10 cellular contexts compared by ENCODE assay signal in the genomic region with DNA sequence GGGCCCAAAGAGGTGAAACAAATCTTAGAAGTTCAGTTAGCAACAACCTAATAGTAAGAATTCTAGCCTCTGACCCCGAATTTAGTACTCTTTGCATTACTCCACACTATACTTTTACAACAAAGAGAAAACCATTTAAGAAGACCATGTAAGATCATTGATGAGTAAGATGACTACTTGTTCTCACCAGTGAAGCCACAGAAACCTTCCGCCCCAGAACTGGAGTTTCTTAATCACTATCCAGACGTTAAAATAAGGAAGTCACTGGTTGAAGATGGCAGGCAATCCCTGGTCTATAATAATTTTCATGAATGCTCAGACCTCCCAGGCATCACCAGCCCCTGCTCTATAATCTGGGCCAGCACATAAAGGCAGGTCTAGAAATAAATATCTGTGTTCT.
A peak's percentile ranks its signal among the peaks of the same experiment; 100 is the strongest.
DNase-seq lines count a peak whose midpoint lies in the region; ATAC-seq and TF ChIP-seq lines count a peak whose summit lies in the region.
"Had no signal": no experiment of that assay in that cellular context is flagged by ENCODE, and none has a peak within 500 bp of the region (broad histone marks: within the 10 kb centered on the region; RNA-seq: fewer than 3 reads in every experiment).

No MANE protein-coding gene starts in this region.

- peaks cover 9% of the 10 kb centered on the region for H3K36me3 Mint-ChIP-seq in glutamatergic neuron (ENCODE audit: unreplicated experiment)

- no peak overlapping the region for H3K4me3 Mint-ChIP-seq in glutamatergic neuron (ENCODE audit: unreplicated experiment)
- H3K4me3 Mint-ChIP-seq: dendritic cell treated with granulocyte-macrophage colony-stimulating factor and Interleukin-4, amounts not matched to agents 40 ng/mL and 50 ng/mL, for 4 days had no signal

- H3K4me1 Mint-ChIP-seq in glutamatergic neuron (ENCODE audit: low read depth, unreplicated experiment), result no peaks in the 10 kb centered on the region

- H3K4me1 ChIP-seq in MM.1S (ENCODE audit: low read length), result peaks cover 5% of the 10 kb centered on the region

- peaks cover 3% of the 10 kb centered on the region for H3K9me3 Mint-ChIP-seq in glutamatergic neuron (ENCODE audit: unreplicated experiment)

- H2AFZ ChIP-seq in MM.1S (ENCODE audit: low read length), result no peak overlapping the region

- no peak overlapping the region for H3K9ac ChIP-seq in MM.1S (ENCODE audit: low read length)

- peaks cover 1% of the 10 kb centered on the region for H3K27me3 Mint-ChIP-seq in glutamatergic neuron (ENCODE audit: unreplicated experiment)
- H3K27me3 Mint-ChIP-seq: dendritic cell treated with granulocyte-macrophage colony-stimulating factor and Interleukin-4, amounts not matched to agents 40 ng/mL and 50 ng/mL, for 4 days had no signal

- no peak overlapping the region for H3K4me3 ChIP-seq in MM.1S (ENCODE audit: low read length)

- ATAC-seq in GM19397 (IDR thresholded peaks at IDR 0.05; ENCODE audit: unreplicated experiment) (peak; percentile 83), HG03060 (IDR thresholded peaks at IDR 0.05; ENCODE audit: low read depth, unreplicated experiment) (peak; percentile 93)

- H4K20me1 ChIP-seq in MM.1S (ENCODE audit: insufficient read depth, low read length), result no peaks in the 10 kb centered on the region

- TF ChIP-seq CTCF in GM13977 (IDR thresholded peaks at IDR 0.05; ENCODE audit: extremely low read depth, insufficient read depth, missing control alignments) (no peak), glutamatergic neuron (IDR thresholded peaks at IDR 0.05; ENCODE audit: partially characterized antibody, unreplicated experiment) (no peak), MM.1S (IDR thresholded peaks at IDR 0.05; ENCODE audit: low read length) (no peak)

- DNase-seq in GM13977 (ENCODE audit: low spot score) (peak; percentile 40), RPMI7951 (ENCODE audit: low read depth) (peak; percentile 31), COLO829 (ENCODE audit: low spot score) (no peak), GOT3 (lab: John Stamatoyannopoulos, UW) (no peak), glutamatergic neuron (no peak), MM.1S (no peak)
- DNase-seq: DMS153 had no signal

- no peak overlapping the region for H3K27ac ChIP-seq in MM.1S (ENCODE audit: low read length)

- no peaks in the 10 kb centered on the region for H3K9me3 ChIP-seq in MM.1S (replicated peaks; ENCODE audit: insufficient read depth, low read length)

- no peak overlapping the region for H3K27ac Mint-ChIP-seq in glutamatergic neuron (ENCODE audit: unreplicated experiment)
- H3K27ac Mint-ChIP-seq: dendritic cell treated with granulocyte-macrophage colony-stimulating factor and Interleukin-4, amounts not matched to agents 40 ng/mL and 50 ng/mL, for 4 days had no signal

- no peaks in the 10 kb centered on the region for H3K36me3 ChIP-seq in MM.1S (replicated peaks; ENCODE audit: insufficient read depth, low read length)

- no peaks in the 10 kb centered on the region for H3K27me3 ChIP-seq in MM.1S (replicated peaks; ENCODE audit: insufficient read depth, low read length)

- H3K4me2 ChIP-seq in MM.1S (ENCODE audit: low read depth, low read length), result no peak overlapping the region

- in situ Hi-C loops in GM13977 (cut with MboI; ENCODE audit: low pct_unique_long_range_greater_than_20kb, low sequenced_read_pairs, unreplicated experiment), result no loop called here

- H3K79me2 ChIP-seq in MM.1S (ENCODE audit: low read length), result no peaks in the 10 kb centered on the region

- no peaks in the 10 kb centered on the region for H3K9me2 ChIP-seq in MM.1S (replicated peaks; ENCODE audit: insufficient read depth, low read length)

- H3F3A ChIP-seq in MM.1S (ENCODE audit: insufficient read depth, low read length), result no peaks in the 10 kb centered on the region; the same call in 1 of the 2 replicates

Comparison
In these comparisons a context has a peak if more than half of its experiments do, and no peak if none do; other contexts are left out.
1. DNase-seq: peak in GM13977 (single experiment) and RPMI7951 (single experiment); none in COLO829 (single experiment), GOT3 (single experiment), glutamatergic neuron (single experiment) and MM.1S (single experiment).